Comparison of ENCODE assay signal across 29 cellular contexts in genomic region chr3:189962466-189962865, GRCh38.
A peak's percentile ranks its signal among the peaks of the same experiment; 100 is the strongest.
DNase-seq lines count a peak whose midpoint lies in the region; FAIRE-seq and TF ChIP-seq lines count a peak whose summit lies in the region.
"Had no signal": no experiment of that assay in that cellular context is flagged by ENCODE, and none has a peak within 500 bp of the region (broad histone marks: within the 10 kb centered on the region; RNA-seq: fewer than 3 reads in every experiment).

No MANE protein-coding gene starts in this region.

- no peak overlapping the region for H3K14ac ChIP-seq in H1 (ENCODE audit: insufficient read length)
- H3K14ac ChIP-seq in mesenchymal stem cell (ENCODE audit: low read length in 2 of 2): no peak overlapping the region

- no peak overlapping the region for H2BK20ac ChIP-seq in H1 (ENCODE audit: low read length)

- H2BK15ac ChIP-seq in H1 (ENCODE audit: low read length) (no peak overlapping the region), mesenchymal stem cell (ENCODE audit: low read depth, poor library complexity, severe bottlenecking) (no peak overlapping the region)

- H2BK5ac ChIP-seq in H1 (ENCODE audit: low read depth, low read length) (peak overlapping the region; percentile 10; the same call in 1 of the 2 replicates), mesenchymal stem cell (ENCODE audit: low read depth, low read length, poor library complexity, severe bottlenecking) (no peak overlapping the region)

- H3K27ac ChIP-seq in SK-N-MC: peak overlapping the region; percentile 90
- no peak overlapping the region for H3K27ac ChIP-seq in H1 (ENCODE audit: low read depth, low read length)
- H3K27ac ChIP-seq in mesenchymal stem cell (ENCODE audit: low read length, poor library complexity, severe bottlenecking): peak overlapping the region; percentile 37
- H3K27ac ChIP-seq in temporal lobe (ENCODE audit: low read depth, low read length): peak overlapping the region; percentile 34
- H3K27ac ChIP-seq: BLaER1 treated with 17β-estradiol and CSF1 and Interleukin-3, amounts not matched to agents 10 nM and 100 nM; PC-9; RWPE1 had no signal

- no peak for TF ChIP-seq CTCF in H1 (IDR thresholded peaks at IDR 0.05; ENCODE audit: control extremely low read depth in 1 of 3, insufficient read depth in 1 of 3, low read depth in 1 of 3, low read length in 3 of 3)

- CTCF ChIA-PET in H1 (lab: Charles Lee; ENCODE audit: partially characterized antibody): interaction anchor here (0.6 to 7.2 kb wide), 35 partner anchors 9 to 483 kb away, joined by 3 to 55 read pairs (median 5); partner anchors contain the start of genes CLDN1 and P3H2

- no peaks in the 10 kb centered on the region for H4K20me1 ChIP-seq in H1 (replicated peaks in 1 of 2; ENCODE audit: control insufficient read depth in 1 of 2, insufficient read depth in 2 of 2, low read length in 2 of 2)
- H4K20me1 ChIP-seq: BLaER1 treated with 17β-estradiol and CSF1 and Interleukin-3, amounts not matched to agents 10 nM and 100 nM had no signal

- H4K91ac ChIP-seq in H1 (replicated peaks; ENCODE audit: insufficient read length, low read length) (no peak overlapping the region), mesenchymal stem cell (ENCODE audit: low read length) (peak overlapping the region; percentile 78)

- H2AFZ ChIP-seq in H1 (ENCODE audit: low read length) (no peak overlapping the region), mesenchymal stem cell (ENCODE audit: low read depth, low read length) (no peak overlapping the region)
- H2AFZ ChIP-seq: PC-9 had no signal

- WGBS in H1 (ENCODE audit: extremely low coverage in 1 of 2, insufficient coverage in 1 of 2, insufficient read length in 1 of 2, insufficient replicate concordance in 2 of 2, low coverage in 1 of 2, low lambda C conversion rate in 2 of 2, missing lambda C conversion rate in 1 of 2), 2 experiments: 93 to 100% methylated on average over 1 to 4 of the region's 4 CpGs
- WGBS in mesenchymal stem cell: 98% methylated on average over 4 of the region's 4 CpGs

- no peak overlapping the region for H3K23ac ChIP-seq in H1 (ENCODE audit: insufficient read length)
- no peak overlapping the region for H3K23ac ChIP-seq in mesenchymal stem cell (ENCODE audit: low read length in 2 of 2)

- no peaks in the 10 kb centered on the region for H3K27me3 ChIP-seq in H1 (replicated peaks in 1 of 4; ENCODE audit: control insufficient read depth in 3 of 4, extremely low read depth in 1 of 4, insufficient read depth in 3 of 4, low read length in 3 of 4)
- H3K27me3 ChIP-seq in mesenchymal stem cell (ENCODE audit: control insufficient read depth in 1 of 2, insufficient read depth in 1 of 2, low read length in 2 of 2): no peaks in the 10 kb centered on the region
- H3K27me3 ChIP-seq: BLaER1 treated with 17β-estradiol and CSF1 and Interleukin-3, amounts not matched to agents 10 nM and 100 nM; MG63 had no signal

- H4K8ac ChIP-seq in H1 (ENCODE audit: extremely low read depth, insufficient read depth, low read length) (no peak overlapping the region), mesenchymal stem cell (ENCODE audit: low read length) (peak overlapping the region; percentile 49)

- no peak overlapping the region for H3K56ac ChIP-seq in H1 (replicated peaks; ENCODE audit: insufficient read length, low read depth, low read length)

- H3K79me2 ChIP-seq in H1 (ENCODE audit: control insufficient read depth in 1 of 2, insufficient read depth in 2 of 2, low read length in 2 of 2): no peaks in the 10 kb centered on the region

- H3K4me3 ChIP-seq in SK-N-MC (no peak overlapping the region), H1 (ENCODE audit: extremely low read depth in 1 of 4, insufficient read depth in 2 of 4, low read depth in 3 of 4, low read length in 4 of 4) (no peak overlapping the region), mesenchymal stem cell (ENCODE audit: insufficient read depth in 1 of 2, low read depth in 1 of 2, low read length in 2 of 2) (no peak overlapping the region)
- H3K4me3 ChIP-seq: A549; BLaER1 treated with 17β-estradiol and CSF1 and Interleukin-3, amounts not matched to agents 10 nM and 100 nM; GM12878; MG63; PC-9 had no signal

- H3K9ac ChIP-seq in SK-N-MC (ENCODE audit: insufficient read length) (no peak overlapping the region), H1 (replicated peaks in 1 of 4; ENCODE audit: extremely low read depth in 1 of 4, low read depth in 3 of 4, low read length in 3 of 4) (no peak overlapping the region), mesenchymal stem cell (ENCODE audit: low read length) (no peak overlapping the region)
- H3K9ac ChIP-seq: BLaER1 treated with 17β-estradiol and CSF1 and Interleukin-3, amounts not matched to agents 10 nM and 100 nM; SK-N-SH had no signal

- H3K4ac ChIP-seq in H1 (replicated peaks; ENCODE audit: insufficient read length, low read depth, low read length): no peak overlapping the region
- no peak overlapping the region for H3K4ac ChIP-seq in mesenchymal stem cell (ENCODE audit: low read depth in 1 of 2, low read length in 2 of 2)

- POLR2A ChIA-PET in H1 (lab: Charles Lee; ENCODE audit: partially characterized antibody): no interaction called here

- H4K5ac ChIP-seq in H1 (ENCODE audit: insufficient read length, low read depth, low read length): no peak overlapping the region

- FAIRE-seq in H1 (lab: Jason Lieb, UNC): no peak
- FAIRE-seq in GM19239 (lab: Jason Lieb, UNC): no peak
- FAIRE-seq: A549, GM12878 had no signal

- DNase-seq in SK-N-MC (ENCODE audit: low read depth, low spot score): no peak
- no peak for DNase-seq in H1 (ENCODE audit: low read depth in 1 of 2, low spot score in 2 of 2)
- no peak for DNase-seq in mesenchymal stem cell
- no peak for DNase-seq in SKM-1 (lab: John Stamatoyannopoulos, UW; ENCODE audit: unreplicated experiment)
- DNase-seq in hypothalamus (lab: John Stamatoyannopoulos, UW): no peak
- DNase-seq in GM19239 (ENCODE audit: insufficient read length, low spot score): no peak
- DNase-seq: AML-193; Caco-2; CD4-positive, alpha-beta T cell; GDM1; GOT3; HCEC 1CT; IMR-90; KG1; MG63; NCI-H1048; NCI-H1417; NCI-H1694; NCI-H2029 treated with DMSO at 0.1 percent for 48 hours; NCI-H2227 treated with DMSO at 0.1 percent for 48 hours; NCI-H526 treated with DMSO at 0.1 percent for 48 hours; PC-9; SHP77; SK-N-SH had no signal

- H2AK5ac ChIP-seq in H1 (ENCODE audit: low read depth, low read length) (no peak overlapping the region), mesenchymal stem cell (ENCODE audit: low read length, severe bottlenecking) (peak overlapping the region; percentile 75)

- no peak for TF ChIP-seq POLR2A in H1 (IDR thresholded peaks at IDR 0.05; ENCODE audit: control extremely low read depth in 1 of 2, low read depth in 2 of 2, low read length in 2 of 2)

- H3K23me2 ChIP-seq in H1 (ENCODE audit: low read depth, low read length): no peaks in the 10 kb centered on the region

- no peak overlapping the region for H3K4me2 ChIP-seq in H1 (ENCODE audit: insufficient read depth in 1 of 2, low read depth in 2 of 2, low read length in 2 of 2)
- no peak overlapping the region for H3K4me2 ChIP-seq in mesenchymal stem cell (ENCODE audit: low read length, poor library complexity, severe bottlenecking)
- H3K4me2 ChIP-seq: BLaER1 treated with 17β-estradiol and CSF1 and Interleukin-3, amounts not matched to agents 10 nM and 100 nM; SK-N-SH had no signal

- no peak for TF ChIP-seq EP300 in H1 (IDR thresholded peaks at IDR 0.05; ENCODE audit: borderline replicate concordance in 1 of 2, low read depth in 2 of 2, low read length in 2 of 2)

- H2BK120ac ChIP-seq in H1 (replicated peaks; ENCODE audit: low read depth, low read length) (no peak overlapping the region), mesenchymal stem cell (ENCODE audit: low read depth, low read length) (no peak overlapping the region)

- no peak overlapping the region for H3K18ac ChIP-seq in H1 (ENCODE audit: extremely low read depth, low read length)
- no peak overlapping the region for H3K18ac ChIP-seq in mesenchymal stem cell (ENCODE audit: low read depth in 1 of 2, low read length in 2 of 2)

- H3K79me1 ChIP-seq in H1 (ENCODE audit: low read depth, low read length) (no peaks in the 10 kb centered on the region), mesenchymal stem cell (replicated peaks; ENCODE audit: low read length, poor library complexity, severe bottlenecking) (peaks cover 11% of the 10 kb centered on the region)

- peaks cover 0 to 5% (median 2%) of the 10 kb centered on the region in 4 experiments; a peak in 3 of 7 replicates for H3K4me1 ChIP-seq in H1 (replicated peaks in 1 of 4; ENCODE audit: control insufficient read depth in 3 of 4, insufficient read depth in 4 of 4, low read length in 3 of 4)
- peaks cover 2% of the 10 kb centered on the region for H3K4me1 ChIP-seq in mesenchymal stem cell (ENCODE audit: control insufficient read depth, insufficient read depth, low read depth, low read length)
- H3K4me1 ChIP-seq: Caco-2 had no signal

- H3K36me3 ChIP-seq in SK-N-MC (ENCODE audit: insufficient read depth, low read length) (no peaks in the 10 kb centered on the region), H1 (ENCODE audit: control insufficient read depth in 2 of 4, insufficient read depth in 4 of 4, low read length in 3 of 4) (peaks cover 0 to 10% (median 6%) of the 10 kb centered on the region in 4 experiments; a peak in 4 of 8 replicates), mesenchymal stem cell (ENCODE audit: control insufficient read depth in 1 of 2, insufficient read depth in 2 of 2, low read depth in 1 of 2, low read length in 2 of 2) (peaks cover 0 to 27% of the 10 kb centered on the region in 2 experiments)
- H3K36me3 ChIP-seq: BLaER1 treated with 17β-estradiol and CSF1 and Interleukin-3, amounts not matched to agents 10 nM and 100 nM had no signal

- H2BK12ac ChIP-seq in H1 (ENCODE audit: low read depth, low read length) (no peak overlapping the region), mesenchymal stem cell (ENCODE audit: low read length in 2 of 2) (no peak overlapping the region)

- no peak for TF ChIP-seq RAD21 in H1 (IDR thresholded peaks at IDR 0.05 in 1 of 2, conservative IDR thresholded peaks at IDR 0.05 in 1 of 2; ENCODE audit: low read depth in 2 of 2, low read length in 2 of 2)

- no peaks in the 10 kb centered on the region for H3K9me3 ChIP-seq in SK-N-MC (ENCODE audit: low read depth, low read length)
- H3K9me3 ChIP-seq in H1 (ENCODE audit: insufficient read depth in 2 of 2, low read depth in 1 of 2, low read length in 1 of 2): no peaks in the 10 kb centered on the region
- no peaks in the 10 kb centered on the region for H3K9me3 ChIP-seq in mesenchymal stem cell (ENCODE audit: control insufficient read depth, low read length)
- H3K9me3 ChIP-seq: A549; BLaER1 treated with 17β-estradiol and CSF1 and Interleukin-3, amounts not matched to agents 10 nM and 100 nM; Caco-2; MG63; SK-N-SH had no signal

TF ChIP-seq in H1, 55 proteins besides CTCF, POLR2A, EP300 and RAD21 (continues in another document):
- TF ChIP-seq NRF1 (IDR thresholded peaks at IDR 0.05; ENCODE audit: low read depth, low read length) (no peak), KDM1A (IDR thresholded peaks at IDR 0.05; ENCODE audit: borderline replicate concordance, low read length) (no peak), CHD1 (IDR thresholded peaks at IDR 0.05; ENCODE audit: low read depth, low read length) (no peak), TCF12 (IDR thresholded peaks at IDR 0.05; ENCODE audit: low read depth, low read length) (no peak), CTBP2 (IDR thresholded peaks at IDR 0.05; ENCODE audit: borderline replicate concordance, insufficient read depth, insufficient read length, low read length) (no peak), SP1 (IDR thresholded peaks at IDR 0.05; ENCODE audit: low read depth, low read length) (no peak)
